Comparison of ENCODE assay signal across 24 cellular contexts in the genomic region with DNA sequence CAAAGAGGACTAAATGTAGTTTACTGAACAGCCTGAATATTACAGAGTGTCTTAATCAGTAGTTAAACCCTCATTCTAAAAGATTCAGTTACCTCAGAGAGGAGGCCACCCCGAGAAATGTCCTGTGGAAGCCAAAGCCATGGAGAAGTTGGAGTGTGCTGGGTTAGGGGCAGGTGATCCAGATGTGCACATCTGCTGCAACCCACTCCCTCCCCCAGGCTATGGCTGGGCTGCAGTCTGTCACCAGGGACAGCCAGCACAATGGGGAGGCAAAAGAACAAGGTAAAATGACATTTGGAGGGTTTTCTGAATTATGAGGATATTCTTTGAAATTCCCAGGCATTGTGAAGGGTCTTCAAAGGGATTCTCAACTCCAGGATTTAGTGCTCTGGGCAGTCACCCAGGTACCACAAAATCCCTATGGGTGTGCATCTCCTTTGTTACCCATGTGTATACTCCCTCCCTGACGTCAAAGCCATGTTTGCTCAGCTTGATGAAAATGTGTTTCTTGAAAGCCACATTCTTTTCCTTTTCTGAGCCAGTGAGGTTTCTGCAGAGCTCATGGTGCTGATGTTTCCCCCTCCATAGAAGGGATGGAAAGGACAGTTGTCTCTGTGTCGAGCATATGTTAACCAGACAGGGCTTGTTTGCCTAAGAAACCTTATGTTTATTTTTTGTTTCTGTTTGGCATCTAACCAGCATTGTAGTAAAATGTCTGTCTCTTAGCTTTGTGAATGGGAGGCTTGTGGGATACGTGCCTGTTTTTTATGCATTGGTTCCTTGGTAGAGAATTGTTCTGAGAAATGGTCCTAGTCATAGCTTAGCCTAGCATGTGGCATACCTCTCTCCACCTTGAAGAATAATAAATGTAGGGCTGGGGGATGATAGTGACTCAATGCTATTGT.
DNase-seq lines count a peak whose midpoint lies in the region; ATAC-seq, FAIRE-seq and TF ChIP-seq lines count a peak whose summit lies in the region.
"Had no signal": no experiment of that assay in that cellular context is flagged by ENCODE, and none has a peak within 500 bp of the region (broad histone marks: within the 10 kb centered on the region; RNA-seq: fewer than 3 reads in every experiment).

No MANE protein-coding gene starts in this region.

- H3K4me3 ChIP-seq in A549 (peak overlapping the region; percentile 10; the same call in 1 of the 3 replicates), astrocyte of the spinal cord (ENCODE audit: low read depth, low read length) (no peak overlapping the region)
- H3K4me3 ChIP-seq: BLaER1 treated with 17β-estradiol and CSF1 and Interleukin-3, amounts not matched to agents 10 nM and 100 nM; esophagus muscularis mucosa; GM23248; heart left ventricle; left lung; stomach had no signal

- TF ChIP-seq RAD21 in A549 (conservative IDR thresholded peaks at IDR 0.05 in 1 of 2, IDR thresholded peaks at IDR 0.05 in 1 of 2), result no peak

- peaks cover 25% of the 10 kb centered on the region for H3K4me1 ChIP-seq in A549
- H3K4me1 ChIP-seq: BLaER1 treated with 17β-estradiol and CSF1 and Interleukin-3, amounts not matched to agents 10 nM and 100 nM; esophagus muscularis mucosa; left lung; stomach had no signal

- no peak for TF ChIP-seq POLR2A in A549 (IDR thresholded peaks at IDR 0.05; ENCODE audit: low read length)

- POLR2A ChIA-PET in A549 (lab: Yijun Ruan, JAX), result interaction anchor here (0.6 to 1.4 kb wide), 2 partner anchors 212 to 1217 kb away, joined by 3 read pairs; partner anchors contain the start of gene TBX18

- peak; percentile 9 to 94 for DNase-seq in A549 (ENCODE audit: low read depth in 1 of 2, low spot score in 1 of 2)
- peak; percentile 8 for DNase-seq in HT1080 (ENCODE audit: low read depth)
- DNase-seq in astrocyte of the spinal cord (ENCODE audit: low read depth, low spot score), result peak; percentile 83
- DNase-seq in fibroblast of the conjunctiva (ENCODE audit: low read depth), result peak; percentile 28
- no peak for DNase-seq in activated CD4-positive, CD25-positive, alpha-beta regulatory T cell (lab: John Stamatoyannopoulos, UW)
- no peak for DNase-seq in cerebellum (ENCODE audit: low spot score)
- DNase-seq in NCI-H524 (lab: John Stamatoyannopoulos, UW), result no peak
- DNase-seq: activated CD4-positive, alpha-beta T cell treated with anti-CD3 and anti-CD28 coated beads for 4 hours; activated naive CD4-positive, alpha-beta T cell treated with anti-CD3 and anti-CD28 coated beads, Interleukin-2, amount 10 ng/mL, durations not matched to agents 7 days and 5 days; activated T-cell treated with anti-CD3 and anti-CD28 coated beads, Interleukin-2, amount 50 U/mL, for 72 hours; Calu3; cerebellar nuclear complex; effector memory CD4-positive, alpha-beta T cell; GM23248; heart left ventricle; left lung; MM.1S; naive thymus-derived CD4-positive, alpha-beta T cell; NCI-H2227 treated with DMSO at 0.1 percent for 48 hours; stomach; trophoblast cell had no signal

- CTCF ChIA-PET in A549 (lab: Yijun Ruan, JAX), result interaction anchor here (0.9 to 1.5 kb wide), 3 partner anchors 10 to 346 kb away, joined by 3 to 4 read pairs (median 4); no protein-coding TSS in a partner anchor

- ATAC-seq in A549 (peak; percentile 81 to 90), HG02678 (IDR thresholded peaks at IDR 0.05; ENCODE audit: unreplicated experiment) (no peak)
- ATAC-seq: activated T-cell treated with anti-CD3 and anti-CD28 coated beads, Interleukin-2, amount 50 U/mL, for 72 hours; heart left ventricle; left lung; naive thymus-derived CD4-positive, alpha-beta T cell had no signal

- H3K4me2 ChIP-seq in A549, result peak overlapping the region; percentile 63
- H3K4me2 ChIP-seq: BLaER1 treated with 17β-estradiol and CSF1 and Interleukin-3, amounts not matched to agents 10 nM and 100 nM had no signal

- H3K9me3 ChIP-seq in A549, result no peaks in the 10 kb centered on the region
- H3K9me3 ChIP-seq: BLaER1 treated with 17β-estradiol and CSF1 and Interleukin-3, amounts not matched to agents 10 nM and 100 nM; left lung had no signal

- in situ Hi-C loops in astrocyte of the spinal cord (cut with HindIII; ENCODE audit: low sequenced_read_pairs), result no loop called here

- 5% methylated on average over 4 of the region's 4 CpGs for WGBS in A549 (ENCODE audit: missing lambda C conversion rate)

- TF ChIP-seq CTCF in A549 (IDR thresholded peaks at IDR 0.05) (no peak), astrocyte of the spinal cord (IDR thresholded peaks at IDR 0.05; ENCODE audit: low read depth, low read length) (no peak)

- peak overlapping the region; percentile 70 to 76 for H3K27ac ChIP-seq in A549
- H3K27ac ChIP-seq: BLaER1 treated with 17β-estradiol and CSF1 and Interleukin-3, amounts not matched to agents 10 nM and 100 nM; esophagus muscularis mucosa; GM23248; heart left ventricle; left lung; stomach had no signal

- FAIRE-seq in A549 (lab: Jason Lieb, UNC), result no peak

- peak; percentile 57 to 72; a peak in 4 of 5 replicates for TF ChIP-seq EP300 in A549 (IDR thresholded peaks at IDR 0.05)

TF ChIP-seq in A549, 52 proteins besides CTCF, POLR2A, EP300 and RAD21:
- peak; percentile 25 to 50; a peak in 1 of 5 replicates for TF ChIP-seq JUN (IDR thresholded peaks at IDR 0.05)
- TF ChIP-seq, protein P1, sequence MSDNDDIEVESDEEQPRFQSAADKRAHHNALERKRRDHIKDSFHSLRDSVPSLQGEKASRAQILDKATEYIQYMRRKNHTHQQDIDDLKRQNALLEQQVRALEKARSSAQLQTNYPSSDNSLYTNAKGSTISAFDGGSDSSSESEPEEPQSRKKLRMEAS (IDR thresholded peaks at IDR 0.05), result peak; percentile 46; the same call in 1 of the 2 replicates
- no peak for TF ChIP-seq BHLHE40 (IDR thresholded peaks at IDR 0.05; ENCODE audit: low read depth, low read length)
- peak; percentile 92 for TF ChIP-seq GATA3 (IDR thresholded peaks at IDR 0.05; ENCODE audit: borderline replicate concordance)
- peak in 1 of 2 experiments; percentile 7; a peak in 1 of 4 replicates for TF ChIP-seq CEBPB (IDR thresholded peaks at IDR 0.05)

Comparison
In these comparisons a context has a peak if more than half of its experiments do, and no peak if none do; other contexts are left out.
1. DNase-seq: peak in A549 (2 of 2), HT1080 (single experiment), astrocyte of the spinal cord (single experiment) and fibroblast of the conjunctiva (single experiment); none in activated CD4-positive, CD25-positive, alpha-beta regulatory T cell (0 of 4), cerebellum (single experiment) and NCI-H524 (0 of 2).